10 cellular contexts compared by ENCODE assay signal in genomic region chr2:46749042-46749461, GRCh38. TPM values are rescaled to one million over a fixed set of nuclear protein-coding genes. Genes with fewer than 3 reads are reported as not detected.
A peak's percentile ranks its signal among the peaks of the same experiment; 100 is the strongest.
DNase-seq lines count a peak whose midpoint lies in the region; ATAC-seq and TF ChIP-seq lines count a peak whose summit lies in the region.
"Had no signal": no experiment of that assay in that cellular context is flagged by ENCODE, and none has a peak within 500 bp of the region (broad histone marks: within the 10 kb centered on the region; RNA-seq: fewer than 3 reads in every experiment).

No MANE protein-coding gene starts in this region.

- POLR2A ChIA-PET in RWPE1 (lab: Yijun Ruan, JAX; ENCODE audit: low non-redundant PET): no interaction called here
- POLR2A ChIA-PET in activated CD8-positive, alpha-beta T cell treated with anti-CD3 and anti-CD28 coated beads, Interleukin-2, amount 10 ng/mL, durations not matched to agents 7 days and 5 days (lab: Charles Lee): no interaction called here

- no peaks in the 10 kb centered on the region for H3K36me3 ChIP-seq in smooth muscle cell (ENCODE audit: low read depth)

- H3K9me3 ChIP-seq in smooth muscle cell (replicated peaks; ENCODE audit: low read depth): no peaks in the 10 kb centered on the region

- H3F3A ChIP-seq in smooth muscle cell (ENCODE audit: low read depth): no peaks in the 10 kb centered on the region

- no peak overlapping the region for H3K4me3 ChIP-seq in fibroblast of pulmonary artery (replicated peaks; ENCODE audit: low read depth, low read length)
- H3K4me3 ChIP-seq in smooth muscle cell: no peak overlapping the region

- no peak overlapping the region for H3K27ac Mint-ChIP-seq in activated CD8-positive, alpha-beta T cell treated with anti-CD3 and anti-CD28 coated beads, Interleukin-2, amount 10 ng/mL, durations not matched to agents 7 days and 5 days
- H3K27ac Mint-ChIP-seq: dendritic cell treated with granulocyte-macrophage colony-stimulating factor and Interleukin-4, amounts not matched to agents 40 ng/mL and 50 ng/mL, for 4 days had no signal

- H3K9ac ChIP-seq in smooth muscle cell (ENCODE audit: low read depth): peak overlapping the region; percentile 21

- no peaks in the 10 kb centered on the region for H3K27me3 ChIP-seq in smooth muscle cell (ENCODE audit: low read depth)

- CTCF ChIA-PET in RWPE1 (lab: Yijun Ruan, JAX): interaction anchor here (0.6 to 1.3 kb wide), 3 partner anchors 22 to 80 kb away, joined by 3 to 4 read pairs (median 3); no protein-coding TSS in a partner anchor
- CTCF ChIA-PET in activated CD8-positive, alpha-beta T cell treated with anti-CD3 and anti-CD28 coated beads, Interleukin-2, amount 10 ng/mL, durations not matched to agents 7 days and 5 days (lab: Charles Lee): interaction anchor here (1.3 kb wide), 1 partner anchor 209 kb away, joined by 3 read pairs; no protein-coding TSS in a partner anchor

- H2AFZ ChIP-seq in smooth muscle cell (ENCODE audit: low read depth): no peak overlapping the region

- DNase-seq in H4 (ENCODE audit: low spot score) (peak; percentile 75), RWPE1 (ENCODE audit: low spot score) (peak; percentile 65), fibroblast of pulmonary artery (ENCODE audit: low read depth) (peak; percentile 89), smooth muscle cell (lab: John Stamatoyannopoulos, UW; ENCODE audit: unreplicated experiment) (no peak)
- DNase-seq in activated CD8-positive, alpha-beta T cell treated with anti-CD3 and anti-CD28 coated beads, Interleukin-2, amount 10 ng/mL, durations not matched to agents 7 days and 5 days: no peak
- DNase-seq in activated CD4-positive, CD25-positive, alpha-beta regulatory T cell (lab: John Stamatoyannopoulos, UW): no peak
- DNase-seq: posterior cingulate gyrus, trophoblast cell had no signal

- H3K36me3 Mint-ChIP-seq in activated CD8-positive, alpha-beta T cell treated with anti-CD3 and anti-CD28 coated beads, Interleukin-2, amount 10 ng/mL, durations not matched to agents 7 days and 5 days (ENCODE audit: low read depth): no peaks in the 10 kb centered on the region

- no peak overlapping the region for H3K4me3 Mint-ChIP-seq in activated CD8-positive, alpha-beta T cell treated with anti-CD3 and anti-CD28 coated beads, Interleukin-2, amount 10 ng/mL, durations not matched to agents 7 days and 5 days
- H3K4me3 Mint-ChIP-seq: dendritic cell treated with granulocyte-macrophage colony-stimulating factor and Interleukin-4, amounts not matched to agents 40 ng/mL and 50 ng/mL, for 4 days had no signal

- no peaks in the 10 kb centered on the region for H3K9me3 Mint-ChIP-seq in activated CD8-positive, alpha-beta T cell treated with anti-CD3 and anti-CD28 coated beads, Interleukin-2, amount 10 ng/mL, durations not matched to agents 7 days and 5 days (ENCODE audit: insufficient read depth)
- H3K9me3 Mint-ChIP-seq: dendritic cell treated with granulocyte-macrophage colony-stimulating factor and Interleukin-4, amounts not matched to agents 40 ng/mL and 50 ng/mL, for 4 days had no signal

- peak overlapping the region; percentile 30 for H3K4me2 ChIP-seq in smooth muscle cell

- H3K27ac ChIP-seq in RWPE1: no peak overlapping the region
- peak overlapping the region; percentile 55 for H3K27ac ChIP-seq in smooth muscle cell (ENCODE audit: low read depth)

- H3K27me3 Mint-ChIP-seq in activated CD8-positive, alpha-beta T cell treated with anti-CD3 and anti-CD28 coated beads, Interleukin-2, amount 10 ng/mL, durations not matched to agents 7 days and 5 days (ENCODE audit: low read depth): no peaks in the 10 kb centered on the region
- H3K27me3 Mint-ChIP-seq: dendritic cell treated with granulocyte-macrophage colony-stimulating factor and Interleukin-4, amounts not matched to agents 40 ng/mL and 50 ng/mL, for 4 days had no signal

- peaks cover 100% of the 10 kb centered on the region for H3K79me2 ChIP-seq in smooth muscle cell (ENCODE audit: low read depth)

- TF ChIP-seq CTCF in RWPE1 (conservative IDR thresholded peaks at IDR 0.05; ENCODE audit: low read depth) (no peak), fibroblast of pulmonary artery (IDR thresholded peaks at IDR 0.05; ENCODE audit: low read length, missing control alignments) (no peak), smooth muscle cell (IDR thresholded peaks at IDR 0.05; ENCODE audit: borderline replicate concordance, insufficient read depth, poor library complexity, severe bottlenecking) (no peak)

- 68% methylated on average over 3 of the region's 3 CpGs for WGBS in smooth muscle cell (ENCODE audit: low lambda C conversion rate)

- ATAC-seq in GM19324 (IDR thresholded peaks at IDR 0.05; ENCODE audit: low FRiP score, unreplicated experiment): no peak
- ATAC-seq in activated CD8-positive, alpha-beta T cell treated with anti-CD3 and anti-CD28 coated beads, Interleukin-2, amount 10 ng/mL, durations not matched to agents 7 days and 5 days: no peak

- peaks cover 100% of the 10 kb centered on the region for H4K20me1 ChIP-seq in smooth muscle cell (ENCODE audit: low read depth)

- peaks cover 10% of the 10 kb centered on the region for H3K4me1 ChIP-seq in smooth muscle cell (ENCODE audit: low read depth)

- H3K4me1 Mint-ChIP-seq in activated CD8-positive, alpha-beta T cell treated with anti-CD3 and anti-CD28 coated beads, Interleukin-2, amount 10 ng/mL, durations not matched to agents 7 days and 5 days (ENCODE audit: low read depth): peaks cover 25% of the 10 kb centered on the region

RNA-seq across cellular contexts. Expression of gene SOCS5, which starts 50.0 kb away (rescaled TPM):
- 19.3 and 23.0 TPM in 2 replicates for total RNA-seq in H4 (2014; rRNA removed; shearing (Covaris generic))
- 31.1 and 42.8 TPM in 2 replicates for total RNA-seq in smooth muscle cell
- 6.2 and 8.9 TPM in 2 replicates for polyA plus RNA-seq in smooth muscle cell
- total RNA-seq in activated CD8-positive, alpha-beta T cell treated with anti-CD3 and anti-CD28 coated beads, Interleukin-2, amount 10 ng/mL, durations not matched to agents 7 days and 5 days: 1 to 10 TPM; 5.8 to 6.7 TPM

Comparison
In these comparisons a context has a peak if more than half of its experiments do, and no peak if none do; other contexts are left out.
1. DNase-seq: peak in H4 (single experiment), RWPE1 (single experiment) and fibroblast of pulmonary artery (single experiment); none in smooth muscle cell (single experiment), activated CD8-positive, alpha-beta T cell treated with anti-CD3 and anti-CD28 coated beads, Interleukin-2, amount 10 ng/mL, durations not matched to agents 7 days and 5 days (single experiment) and activated CD4-positive, CD25-positive, alpha-beta regulatory T cell (0 of 4).